ENCODE assay signal across 20 cellular contexts in genomic region chr5:2686296-2686695, GRCh38.
DNase-seq lines count a peak whose midpoint lies in the region; ATAC-seq and TF ChIP-seq lines count a peak whose summit lies in the region.
"Had no signal": no experiment of that assay in that cellular context is flagged by ENCODE, and none has a peak within 500 bp of the region (broad histone marks: within the 10 kb centered on the region; RNA-seq: fewer than 3 reads in every experiment).

No MANE protein-coding gene starts in this region.

- H3K36me3 ChIP-seq in PC-3 (ENCODE audit: low read depth, low read length) (no peaks in the 10 kb centered on the region), right atrium auricular region (no peaks in the 10 kb centered on the region)

- H3K27ac ChIP-seq in PC-3 (ENCODE audit: low read length) (no peak overlapping the region), right atrium auricular region (no peak overlapping the region)
- H3K27ac ChIP-seq: HL-60 had no signal

- no peak overlapping the region for H3K9ac ChIP-seq in PC-3 (ENCODE audit: low read length)

- TF ChIP-seq CTCF in PC-3 (conservative IDR thresholded peaks at IDR 0.05; ENCODE audit: low read depth, low read length) (no peak), right atrium auricular region (IDR thresholded peaks at IDR 0.05) (no peak)

- no peaks in the 10 kb centered on the region for H3K9me2 ChIP-seq in PC-3 (replicated peaks; ENCODE audit: low read length)

- DNase-seq in NCI-H2029 treated with DMSO at 0.1 percent for 48 hours (lab: John Stamatoyannopoulos, UW) (peak; percentile 77), PC-3 (no peak), retina (peak; percentile 43), right atrium auricular region (ENCODE audit: low spot score) (no peak)
- DNase-seq in activated T-cell treated with anti-CD3 and anti-CD28 coated beads, Interleukin-2, amount 50 U/mL, for 48 hours = no peak
- DNase-seq: activated CD4-positive, alpha-beta T cell treated with anti-CD3 and anti-CD28 coated beads for 4 hours; activated naive CD4-positive, alpha-beta T cell treated with anti-CD3 and anti-CD28 coated beads, Interleukin-2, amount 10 ng/mL, durations not matched to agents 7 days and 5 days; activated T-cell treated with anti-CD3 and anti-CD28 coated beads, Interleukin-2, amount 50 U/mL, for 24 hours; CD4-positive, CD25-positive, alpha-beta regulatory T cell; GOT3; NCI-H1048; NCI-H2081; NCI-H524 treated with DMSO at 0.1 percent for 48 hours; small intestine; stimulated activated CD4-positive, alpha-beta T cell treated with anti-CD3 and anti-CD28 coated beads, Interleukin-1b, Interleukin-23, amount 100 ng/mL, for 48 hours; T-helper 2 cell had no signal

- BruUV-seq in PC-3 (replicated peaks; lab: Mats Ljungman, UMichigan) = no TSS peak

- no peak overlapping the region for H3K4me3 ChIP-seq in PC-3 (ENCODE audit: low read length)
- no peak overlapping the region for H3K4me3 ChIP-seq in right atrium auricular region

- peak overlapping the region; percentile 30; the same call in 1 of the 2 replicates for H3K4me2 ChIP-seq in PC-3 (ENCODE audit: low read length)

- no peak overlapping the region for H2AFZ ChIP-seq in PC-3 (ENCODE audit: low read length)

- POLR2A ChIA-PET in PC-3 (lab: Charles Lee; ENCODE audit: unreplicated experiment) = no interaction called here

- H3F3A ChIP-seq in PC-3 (ENCODE audit: low read length, unreplicated experiment) = no peaks in the 10 kb centered on the region

- intact Hi-C loops in PC-3 (cut with micrococcal nuclease) = no loop called here

- H4K20me1 ChIP-seq in PC-3 (ENCODE audit: low read length) = no peaks in the 10 kb centered on the region

- CTCF ChIA-PET in PC-3 (lab: Charles Lee) = no interaction called here

- no peaks in the 10 kb centered on the region for H3K9me3 ChIP-seq in PC-3 (ENCODE audit: low read length)
- H3K9me3 ChIP-seq in right atrium auricular region = peaks cover 0 to 4% of the 10 kb centered on the region in 2 donors

- H3K27me3 ChIP-seq in PC-3 (ENCODE audit: low read length) (peaks cover 12% of the 10 kb centered on the region; the same call in 1 of the 2 replicates), right atrium auricular region (no peaks in the 10 kb centered on the region)

- ATAC-seq in PC-3 (no peak), esophagus mucosa (peak; percentile 19), HG02852 (IDR thresholded peaks at IDR 0.05; ENCODE audit: unreplicated experiment) (no peak)
- ATAC-seq: HepG2 had no signal

- H3K79me2 ChIP-seq in PC-3 (ENCODE audit: low read length) = no peaks in the 10 kb centered on the region

- peaks cover 18% of the 10 kb centered on the region for H3K4me1 ChIP-seq in PC-3 (ENCODE audit: insufficient read depth, low read length)
- H3K4me1 ChIP-seq in right atrium auricular region = no peaks in the 10 kb centered on the region

Comparison
In these comparisons a context has a peak if more than half of its experiments do, and no peak if none do; other contexts are left out.
1. DNase-seq: peak in NCI-H2029 treated with DMSO at 0.1 percent for 48 hours (single experiment) and retina (single experiment); none in PC-3 (single experiment), activated T-cell treated with anti-CD3 and anti-CD28 coated beads, Interleukin-2, amount 50 U/mL, for 48 hours (0 of 2) and right atrium auricular region (single experiment).